Comparison of ENCODE assay signal across 19 cellular contexts in genomic region chr16:24515186-24515585, GRCh38. TPM values are rescaled to one million over a fixed set of nuclear protein-coding genes. Genes with fewer than 3 reads are reported as not detected.
A peak's percentile ranks its signal among the peaks of the same experiment; 100 is the strongest.
DNase-seq lines count a peak whose midpoint lies in the region; ATAC-seq lines count a peak whose summit lies in the region.
"Had no signal": no experiment of that assay in that cellular context is flagged by ENCODE, and none has a peak within 500 bp of the region (broad histone marks: within the 10 kb centered on the region; RNA-seq: fewer than 3 reads in every experiment).

No MANE protein-coding gene starts in this region.

- no peak overlapping the region for H2BK5ac ChIP-seq in trophoblast cell (ENCODE audit: low read depth, low read length, poor library complexity)

- no peak overlapping the region for H3K4me2 ChIP-seq in trophoblast cell (ENCODE audit: low read length)
- H3K4me2 ChIP-seq: BLaER1 had no signal

- peak; percentile 10 for DNase-seq in NCI-H446 treated with DMSO at 0.1 percent for 48 hours (lab: John Stamatoyannopoulos, UW)
- peak; percentile 26 for DNase-seq in cerebellum (ENCODE audit: low spot score)
- no peak for DNase-seq in foreskin melanocyte
- no peak for DNase-seq in trophoblast cell
- DNase-seq: 8988T; ACHN; BE2C; CD4-positive, alpha-beta memory T cell; CD4-positive, CD25-positive, alpha-beta regulatory T cell; CD8-positive, alpha-beta memory T cell; COR-L47; DMS 273 treated with DMSO at 0.1 percent for 48 hours; DMS153; DMS53; DMS79 treated with DMSO at 0.1 percent for 48 hours; GDM1 had no signal

- no peaks in the 10 kb centered on the region for H3K79me1 ChIP-seq in trophoblast cell (ENCODE audit: low read length)

- no peak overlapping the region for H2AK5ac ChIP-seq in trophoblast cell (ENCODE audit: low read length)

- H3K9ac ChIP-seq in trophoblast cell (ENCODE audit: low read length) = no peak overlapping the region
- H3K9ac ChIP-seq: BLaER1 had no signal

- H3K27ac ChIP-seq in trophoblast cell (ENCODE audit: low read depth, low read length) = no peak overlapping the region
- H3K27ac ChIP-seq: BLaER1 had no signal

- no CpG with 5 or more reads among the region's 5 CpGs for WGBS in trophoblast cell (ENCODE audit: extremely low coverage, insufficient coverage, insufficient read length)

- ATAC-seq in GM18870 (IDR thresholded peaks at IDR 0.05; ENCODE audit: unreplicated experiment) = no peak
- ATAC-seq: GM12878 had no signal

- no peak overlapping the region for H2BK120ac ChIP-seq in trophoblast cell (ENCODE audit: insufficient read depth, low read length, poor library complexity)

- H2AFZ ChIP-seq in trophoblast cell (ENCODE audit: insufficient read depth, low read length, poor library complexity) = no peak overlapping the region

- H3K14ac ChIP-seq in trophoblast cell (ENCODE audit: low read length) = no peak overlapping the region

- H4K8ac ChIP-seq in trophoblast cell (ENCODE audit: low read depth, low read length) = no peak overlapping the region

- no peaks in the 10 kb centered on the region for H3K36me3 ChIP-seq in trophoblast cell (ENCODE audit: control insufficient read depth in 1 of 2, insufficient read depth in 2 of 2, low read length in 2 of 2)
- H3K36me3 ChIP-seq: BE2C, BLaER1 had no signal

- no peak overlapping the region for H4K12ac ChIP-seq in trophoblast cell (ENCODE audit: low read depth, low read length)

- no peak overlapping the region for H2BK12ac ChIP-seq in trophoblast cell (ENCODE audit: low read length)

- H3K4me1 ChIP-seq in trophoblast cell (ENCODE audit: control insufficient read depth in 1 of 2, insufficient read depth in 2 of 2, low read length in 2 of 2) = no peaks in the 10 kb centered on the region
- H3K4me1 ChIP-seq: BE2C had no signal

- H3K23ac ChIP-seq in trophoblast cell (ENCODE audit: low read length) = no peak overlapping the region

- no peak overlapping the region for H3K4me3 ChIP-seq in trophoblast cell (ENCODE audit: low read depth, low read length)
- H3K4me3 ChIP-seq: BLaER1, GM12878 had no signal

- no peak overlapping the region for H3K18ac ChIP-seq in trophoblast cell (ENCODE audit: low read length)

- no peak overlapping the region for H4K91ac ChIP-seq in trophoblast cell (ENCODE audit: low read depth, low read length)

- no peaks in the 10 kb centered on the region for H3K9me3 ChIP-seq in trophoblast cell (ENCODE audit: insufficient read depth, low read depth, low read length)
- H3K9me3 ChIP-seq: BE2C, BLaER1 had no signal

- no peaks in the 10 kb centered on the region for H3K27me3 ChIP-seq in trophoblast cell (ENCODE audit: insufficient read depth, low read length)
- H3K27me3 ChIP-seq: BE2C, BLaER1 had no signal

- no peaks in the 10 kb centered on the region for H3K79me2 ChIP-seq in trophoblast cell (ENCODE audit: control insufficient read depth, insufficient read depth, low read length, poor library complexity)

- H3K4ac ChIP-seq in trophoblast cell (ENCODE audit: low read depth, low read length) = no peak overlapping the region

RNA-seq across cellular contexts. Expression of gene RBBP6, which starts 24.2 kb away (rescaled TPM):
- total RNA-seq in cerebellum = 90.0 TPM
- 92.6 and 98.2 TPM in 2 replicates for polyA plus RNA-seq in trophoblast cell (2013)

Comparison
In these comparisons a context has a peak if more than half of its experiments do, and no peak if none do; other contexts are left out.
1. DNase-seq: peak in NCI-H446 treated with DMSO at 0.1 percent for 48 hours (single experiment) and cerebellum (single experiment); none in foreskin melanocyte (single experiment) and trophoblast cell (0 of 2).